In the genomic region with DNA sequence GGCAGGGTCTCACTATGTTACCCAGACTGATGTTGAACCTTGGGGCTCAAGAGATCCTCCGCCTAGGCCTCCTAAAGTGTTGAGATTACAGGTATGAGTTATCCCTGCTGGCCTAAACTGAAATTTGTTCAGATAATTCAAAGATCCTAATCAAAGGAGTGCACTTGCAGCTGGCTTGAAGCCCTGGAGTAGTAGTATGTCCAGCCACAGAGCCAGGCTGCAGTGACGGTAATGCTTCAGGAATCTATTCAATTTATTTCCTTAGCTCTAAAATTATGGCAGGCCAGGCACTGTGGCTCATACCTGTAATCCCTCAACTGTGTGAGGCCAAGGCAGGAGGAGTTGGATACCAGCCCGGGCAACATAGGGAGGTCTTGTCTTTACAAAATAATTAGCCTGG, we compare ENCODE assay signal across 20 cellular contexts. TPM values are rescaled to one million over a fixed set of nuclear protein-coding genes. Genes with fewer than 3 reads are reported as not detected.
DNase-seq lines count a peak whose midpoint lies in the region; ATAC-seq and TF ChIP-seq lines count a peak whose summit lies in the region.
"Had no signal": no experiment of that assay in that cellular context is flagged by ENCODE, and none has a peak within 500 bp of the region (broad histone marks: within the 10 kb centered on the region; RNA-seq: fewer than 3 reads in every experiment).

No MANE protein-coding gene starts in this region.

- no peaks in the 10 kb centered on the region for H4K20me1 ChIP-seq in PC-3 (ENCODE audit: low read length)

- no peaks in the 10 kb centered on the region for H3K36me3 ChIP-seq in PC-3 (ENCODE audit: low read depth, low read length)

- H3K27ac ChIP-seq in PC-3 (ENCODE audit: low read length), result no peak overlapping the region
- H3K27ac ChIP-seq: KMS-11, PC-9 had no signal

- no peaks in the 10 kb centered on the region for H3K9me2 ChIP-seq in PC-3 (replicated peaks; ENCODE audit: low read length)

- H3F3A ChIP-seq in PC-3 (ENCODE audit: low read length, unreplicated experiment), result no peaks in the 10 kb centered on the region

- POLR2A ChIA-PET in PC-3 (lab: Charles Lee; ENCODE audit: unreplicated experiment), result no interaction called here

- H3K9ac ChIP-seq in PC-3 (ENCODE audit: low read length), result no peak overlapping the region
- H3K9ac ChIP-seq: KMS-11 had no signal

- CTCF ChIA-PET in PC-3 (lab: Charles Lee), result no interaction called here

- intact Hi-C loops in PC-3 (cut with micrococcal nuclease), result no loop called here
- intact Hi-C loops in posterior vena cava (cut with DNase I), result no loop called here

- H3K4me1 ChIP-seq in PC-3 (ENCODE audit: insufficient read depth, low read length), result no peaks in the 10 kb centered on the region

- no peak overlapping the region for H2AFZ ChIP-seq in PC-3 (ENCODE audit: low read length)
- H2AFZ ChIP-seq: GM23338, PC-9 had no signal

- no peaks in the 10 kb centered on the region for H3K9me3 ChIP-seq in PC-3 (ENCODE audit: low read length)

- H3K27me3 ChIP-seq in PC-3 (ENCODE audit: low read length), result no peaks in the 10 kb centered on the region

- H3K4me3 ChIP-seq in PC-3 (ENCODE audit: low read length) (no peak overlapping the region), choroid plexus epithelial cell (ENCODE audit: low read depth, low read length) (no peak overlapping the region)
- H3K4me3 ChIP-seq: GM23338, PC-9 had no signal

- BruUV-seq in PC-3 (replicated peaks; lab: Mats Ljungman, UMichigan), result no TSS peak

- no peak for ATAC-seq in PC-3
- ATAC-seq in HG02610 (IDR thresholded peaks at IDR 0.05; ENCODE audit: unreplicated experiment), result no peak
- ATAC-seq: CD8-positive, alpha-beta T cell; GM23338; HCT116; Right ventricle myocardium inferior had no signal

- DNase-seq in GM03348 (ENCODE audit: low spot score) (peak; percentile 12), PC-3 (peak; percentile 4), choroid plexus epithelial cell (ENCODE audit: low read depth) (peak; percentile 11), posterior vena cava (ENCODE audit: low spot score) (peak; percentile 28), globus pallidus (ENCODE audit: low spot score) (no peak), HT-29 (ENCODE audit: low spot score) (no peak)
- DNase-seq: CD8-positive, alpha-beta T cell; DMS79 treated with DMSO at 0.1 percent for 48 hours; GF-D8; MM.1S; NCI-H1092 treated with DMSO at 0.1 percent for 48 hours; NCI-H1694; NCI-H510A treated with DMSO at 0.1 percent for 48 hours; NCI-H82; PC-9 had no signal

- no peak for TF ChIP-seq CTCF in PC-3 (conservative IDR thresholded peaks at IDR 0.05; ENCODE audit: low read depth, low read length)
- no peak for TF ChIP-seq CTCF in choroid plexus epithelial cell (conservative IDR thresholded peaks at IDR 0.05; ENCODE audit: low read depth, low read length)

- H3K79me2 ChIP-seq in PC-3 (ENCODE audit: low read length), result no peaks in the 10 kb centered on the region

- no peak overlapping the region for H3K4me2 ChIP-seq in PC-3 (ENCODE audit: low read length)
- H3K4me2 ChIP-seq: GM23338, KMS-11, PC-9 had no signal

RNA-seq across cellular contexts. Expression of a gene that starts 1.4 kb away (rescaled TPM):
- not detected in 2 replicates for total RNA-seq in PC-3 (2014; rRNA removed)
- 1 to 10 TPM in 1 of 2 donors, under 1 TPM in 1; 0.43 to 1.3 TPM for total RNA-seq in posterior vena cava
- not detected in 2 replicates for total RNA-seq in HT-29 (2014; rRNA removed; shearing (Covaris generic))

RNA-seq across cellular contexts. Expression of a gene that starts 23.6 kb away (rescaled TPM):
- total RNA-seq in PC-3 (2014; rRNA removed), result not detected in 2 replicates
- under 1 TPM in 1 of 2 donors, not detected in 1; 0.24 TPM for total RNA-seq in posterior vena cava
- total RNA-seq in HT-29 (2014; rRNA removed; shearing (Covaris generic)), result not detected in 2 replicates
- total RNA-seq: GM23338, Right ventricle myocardium inferior had no signal

RNA-seq across cellular contexts. Expression of a gene that starts 30.8 kb away (rescaled TPM):
- total RNA-seq in PC-3 (2014; rRNA removed), result not detected in 2 replicates
- not detected for total RNA-seq in posterior vena cava
- not detected in 2 replicates for total RNA-seq in HT-29 (2014; rRNA removed; shearing (Covaris generic))
- total RNA-seq: CD8-positive, alpha-beta T cell; GM23338; PC-9; Right ventricle myocardium inferior had no signal

RNA-seq across cellular contexts. Expression of a gene that starts 39.2 kb away (rescaled TPM):
- not detected in 2 replicates for total RNA-seq in PC-3 (2014; rRNA removed)
- not detected for total RNA-seq in posterior vena cava
- total RNA-seq in HT-29 (2014; rRNA removed; shearing (Covaris generic)), result not detected in 2 replicates
- total RNA-seq: CD8-positive, alpha-beta T cell; PC-9; Right ventricle myocardium inferior had no signal

RNA-seq across cellular contexts. Expression of a gene that starts 58.8 kb away (rescaled TPM):
- total RNA-seq in PC-3 (2014; rRNA removed) (18.7 and 19.4 TPM in 2 replicates), posterior vena cava (1 to 10 TPM; 5.3 to 6.2 TPM)
- total RNA-seq in HT-29 (2014; rRNA removed; shearing (Covaris generic)), result 20.0 and 21.4 TPM in 2 replicates

Comparison
In these comparisons a context has a peak if more than half of its experiments do, and no peak if none do; other contexts are left out.
1. DNase-seq: peak in GM03348 (single experiment), PC-3 (single experiment), choroid plexus epithelial cell (single experiment) and posterior vena cava (single experiment); none in globus pallidus (single experiment) and HT-29 (single experiment).